In genomic region chr11:132992838-132993680, GRCh38 we compare ENCODE assay signal across 14 cellular contexts.
A peak's percentile ranks its signal among the peaks of the same experiment; 100 is the strongest.
DNase-seq lines count a peak whose midpoint lies in the region; ATAC-seq and TF ChIP-seq lines count a peak whose summit lies in the region.
"Had no signal": no experiment of that assay in that cellular context is flagged by ENCODE, and none has a peak within 500 bp of the region (broad histone marks: within the 10 kb centered on the region; RNA-seq: fewer than 3 reads in every experiment).

No MANE protein-coding gene starts in this region.

- TF ChIP-seq CTCF in endodermal cell (conservative IDR thresholded peaks at IDR 0.05), result peak; percentile 53

- no peaks in the 10 kb centered on the region for H3K36me3 Mint-ChIP-seq in endodermal cell (ENCODE audit: low read depth)

- no peak for ATAC-seq in stimulated activated naive CD8-positive, alpha-beta T cell treated with anti-CD3 and anti-CD28 coated beads, Interleukin-15, Interleukin-2, amounts not matched to agents 100 U/mL and 50 U/mL, for 24 hours
- ATAC-seq: activated CD4-positive, CD25-positive, alpha-beta regulatory T cell treated with anti-CD3 and anti-CD28 coated beads, Interleukin-2, amount 50 U/mL, for 24 hours; HCT116 had no signal

- H3K4me1 ChIP-seq in endodermal cell (ENCODE audit: control insufficient read depth, insufficient read depth, low read length), result no peaks in the 10 kb centered on the region

- peak overlapping the region; percentile 50 for H3K4me3 Mint-ChIP-seq in endodermal cell
- H3K4me3 Mint-ChIP-seq: dendritic cell treated with granulocyte-macrophage colony-stimulating factor and Interleukin-4, amounts not matched to agents 40 ng/mL and 50 ng/mL, for 4 days had no signal

- no peak overlapping the region for H3K4me3 ChIP-seq in endodermal cell (ENCODE audit: low read length)

- no peak overlapping the region for H3K9ac ChIP-seq in endodermal cell (ENCODE audit: extremely low read depth, low read length, poor library complexity, severe bottlenecking)

- peaks cover 83% of the 10 kb centered on the region for H3K27me3 Mint-ChIP-seq in endodermal cell (ENCODE audit: insufficient read depth)

- peaks cover 76% of the 10 kb centered on the region for H3K27me3 ChIP-seq in endodermal cell (ENCODE audit: control insufficient read depth, insufficient read depth, low read length, poor library complexity, severe bottlenecking)

- no peaks in the 10 kb centered on the region for H3K36me3 ChIP-seq in endodermal cell (ENCODE audit: control insufficient read depth, insufficient read depth, low read length)

- no peak overlapping the region for H3K27ac Mint-ChIP-seq in endodermal cell
- H3K27ac Mint-ChIP-seq: dendritic cell treated with granulocyte-macrophage colony-stimulating factor and Interleukin-4, amounts not matched to agents 40 ng/mL and 50 ng/mL, for 4 days had no signal

- no peak overlapping the region for H3K27ac ChIP-seq in endodermal cell (ENCODE audit: low read depth, low read length)
- H3K27ac ChIP-seq: HL-60 had no signal

- H3K9me3 Mint-ChIP-seq in endodermal cell, result no peaks in the 10 kb centered on the region
- H3K9me3 Mint-ChIP-seq: dendritic cell treated with granulocyte-macrophage colony-stimulating factor and Interleukin-4, amounts not matched to agents 40 ng/mL and 50 ng/mL, for 4 days had no signal

- 78 to 82% methylated on average over 9 to 17 of the region's 17 CpGs for WGBS in endodermal cell (ENCODE audit: insufficient coverage in 1 of 2, insufficient read length in 1 of 2), 2 experiments

- peak; percentile 13 for DNase-seq in Daoy (ENCODE audit: low read depth)
- peak; percentile 68 for DNase-seq in NCI-H345 (lab: John Stamatoyannopoulos, UW)
- no peak for DNase-seq in endodermal cell
- peak; percentile 6 for DNase-seq in non-pigmented ciliary epithelial cell (ENCODE audit: low read depth)
- no peak for DNase-seq in iPS-NIHi11 (ENCODE audit: low spot score)
- DNase-seq in stimulated activated naive CD8-positive, alpha-beta T cell treated with anti-CD3 and anti-CD28 coated beads, Interleukin-15, Interleukin-2, amounts not matched to agents 100 U/mL and 50 U/mL, for 24 hours, result no peak
- DNase-seq in NCI-H526 treated with DMSO at 0.1 percent for 48 hours (lab: John Stamatoyannopoulos, UW), result no peak
- DNase-seq in NCI-H1048 (lab: John Stamatoyannopoulos, UW), result no peak
- DNase-seq: activated gamma-delta T cell; stimulated activated naive CD4-positive, alpha-beta T cell treated with Interleukin-2 at 50 U/mL for 16 hours had no signal

- peaks cover 2% of the 10 kb centered on the region for H3K4me1 Mint-ChIP-seq in endodermal cell

- H3K9me3 ChIP-seq in endodermal cell (ENCODE audit: control insufficient read depth, low read length), result no peaks in the 10 kb centered on the region

Comparison
In these comparisons a context has a peak if more than half of its experiments do, and no peak if none do; other contexts are left out.
1. DNase-seq: peak in Daoy (single experiment), NCI-H345 (single experiment) and non-pigmented ciliary epithelial cell (single experiment); none in endodermal cell (single experiment), iPS-NIHi11 (single experiment), stimulated activated naive CD8-positive, alpha-beta T cell treated with anti-CD3 and anti-CD28 coated beads, Interleukin-15, Interleukin-2, amounts not matched to agents 100 U/mL and 50 U/mL, for 24 hours (single experiment), NCI-H526 treated with DMSO at 0.1 percent for 48 hours (single experiment) and NCI-H1048 (single experiment).